ENCODE assay signal across 3 cellular contexts in genomic region chr11:125502198-125502597, GRCh38.
TF ChIP-seq lines count a peak whose summit lies in the region.

No MANE protein-coding gene starts in this region.

TF ChIP-seq in A549, 52 proteins besides CTCF, POLR2A, EP300 and RAD21:
- peak; percentile 77 for TF ChIP-seq MAFK (IDR thresholded peaks at IDR 0.05; ENCODE audit: partially characterized antibody)
- TF ChIP-seq, protein P1, sequence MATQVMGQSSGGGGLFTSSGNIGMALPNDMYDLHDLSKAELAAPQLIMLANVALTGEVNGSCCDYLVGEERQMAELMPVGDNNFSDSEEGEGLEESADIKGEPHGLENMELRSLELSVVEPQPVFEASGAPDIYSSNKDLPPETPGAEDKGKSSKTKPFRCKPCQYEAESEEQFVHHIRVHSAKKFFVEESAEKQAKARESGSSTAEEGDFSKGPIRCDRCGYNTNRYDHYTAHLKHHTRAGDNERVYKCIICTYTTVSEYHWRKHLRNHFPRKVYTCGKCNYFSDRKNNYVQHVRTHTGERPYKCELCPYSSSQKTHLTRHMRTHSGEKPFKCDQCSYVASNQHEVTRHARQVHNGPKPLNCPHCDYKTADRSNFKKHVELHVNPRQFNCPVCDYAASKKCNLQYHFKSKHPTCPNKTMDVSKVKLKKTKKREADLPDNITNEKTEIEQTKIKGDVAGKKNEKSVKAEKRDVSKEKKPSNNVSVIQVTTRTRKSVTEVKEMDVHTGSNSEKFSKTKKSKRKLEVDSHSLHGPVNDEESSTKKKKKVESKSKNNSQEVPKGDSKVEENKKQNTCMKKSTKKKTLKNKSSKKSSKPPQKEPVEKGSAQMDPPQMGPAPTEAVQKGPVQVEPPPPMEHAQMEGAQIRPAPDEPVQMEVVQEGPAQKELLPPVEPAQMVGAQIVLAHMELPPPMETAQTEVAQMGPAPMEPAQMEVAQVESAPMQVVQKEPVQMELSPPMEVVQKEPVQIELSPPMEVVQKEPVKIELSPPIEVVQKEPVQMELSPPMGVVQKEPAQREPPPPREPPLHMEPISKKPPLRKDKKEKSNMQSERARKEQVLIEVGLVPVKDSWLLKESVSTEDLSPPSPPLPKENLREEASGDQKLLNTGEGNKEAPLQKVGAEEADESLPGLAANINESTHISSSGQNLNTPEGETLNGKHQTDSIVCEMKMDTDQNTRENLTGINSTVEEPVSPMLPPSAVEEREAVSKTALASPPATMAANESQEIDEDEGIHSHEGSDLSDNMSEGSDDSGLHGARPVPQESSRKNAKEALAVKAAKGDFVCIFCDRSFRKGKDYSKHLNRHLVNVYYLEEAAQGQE (IDR thresholded peaks at IDR 0.05): no peak
- no peak for TF ChIP-seq E2F6 (IDR thresholded peaks at IDR 0.05; ENCODE audit: borderline replicate concordance, low read depth)
- TF ChIP-seq RCOR1 (IDR thresholded peaks at IDR 0.05; ENCODE audit: low read depth, low read length): no peak
- TF ChIP-seq, protein P2, sequence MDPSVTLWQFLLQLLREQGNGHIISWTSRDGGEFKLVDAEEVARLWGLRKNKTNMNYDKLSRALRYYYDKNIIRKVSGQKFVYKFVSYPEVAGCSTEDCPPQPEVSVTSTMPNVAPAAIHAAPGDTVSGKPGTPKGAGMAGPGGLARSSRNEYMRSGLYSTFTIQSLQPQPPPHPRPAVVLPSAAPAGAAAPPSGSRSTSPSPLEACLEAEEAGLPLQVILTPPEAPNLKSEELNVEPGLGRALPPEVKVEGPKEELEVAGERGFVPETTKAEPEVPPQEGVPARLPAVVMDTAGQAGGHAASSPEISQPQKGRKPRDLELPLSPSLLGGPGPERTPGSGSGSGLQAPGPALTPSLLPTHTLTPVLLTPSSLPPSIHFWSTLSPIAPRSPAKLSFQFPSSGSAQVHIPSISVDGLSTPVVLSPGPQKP (IDR thresholded peaks at IDR 0.05; ENCODE audit: low read depth, low read length): no peak

TF ChIP-seq in IMR-90, 13 proteins besides CTCF, POLR2A, EP300 and RAD21:
- TF ChIP-seq MAFK (IDR thresholded peaks at IDR 0.05; ENCODE audit: low read depth, low read length) (peak; percentile 88), MAZ (IDR thresholded peaks at IDR 0.05; ENCODE audit: borderline replicate concordance, low read depth, low read length) (no peak)

TF ChIP-seq in H1, 55 proteins besides CTCF, POLR2A, EP300 and RAD21:
- no peak for TF ChIP-seq SP1 (IDR thresholded peaks at IDR 0.05; ENCODE audit: low read depth, low read length)
- TF ChIP-seq, protein P3, sequence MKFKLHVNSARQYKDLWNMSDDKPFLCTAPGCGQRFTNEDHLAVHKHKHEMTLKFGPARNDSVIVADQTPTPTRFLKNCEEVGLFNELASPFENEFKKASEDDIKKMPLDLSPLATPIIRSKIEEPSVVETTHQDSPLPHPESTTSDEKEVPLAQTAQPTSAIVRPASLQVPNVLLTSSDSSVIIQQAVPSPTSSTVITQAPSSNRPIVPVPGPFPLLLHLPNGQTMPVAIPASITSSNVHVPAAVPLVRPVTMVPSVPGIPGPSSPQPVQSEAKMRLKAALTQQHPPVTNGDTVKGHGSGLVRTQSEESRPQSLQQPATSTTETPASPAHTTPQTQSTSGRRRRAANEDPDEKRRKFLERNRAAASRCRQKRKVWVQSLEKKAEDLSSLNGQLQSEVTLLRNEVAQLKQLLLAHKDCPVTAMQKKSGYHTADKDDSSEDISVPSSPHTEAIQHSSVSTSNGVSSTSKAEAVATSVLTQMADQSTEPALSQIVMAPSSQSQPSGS (IDR thresholded peaks at IDR 0.05; ENCODE audit: low read length): no peak
- TF ChIP-seq MAFK (IDR thresholded peaks at IDR 0.05; ENCODE audit: low read depth, low read length): peak; percentile 45; the same call in 1 of the 2 replicates
- TF ChIP-seq FOSL1 (IDR thresholded peaks at IDR 0.05; ENCODE audit: insufficient read depth, low read depth, low read length): no peak
- TF ChIP-seq SUZ12 (IDR thresholded peaks at IDR 0.05; ENCODE audit: low read length): no peak
- TF ChIP-seq EGR1 (IDR thresholded peaks at IDR 0.05; ENCODE audit: borderline replicate concordance, low read depth, low read length): no peak
- TF ChIP-seq TAF1 (IDR thresholded peaks at IDR 0.05; ENCODE audit: low read depth, low read length): no peak
